Comparison of ENCODE assay signal across 16 cellular contexts in genomic region chr6:26071135-26071534, GRCh38. TPM values are rescaled to one million over a fixed set of nuclear protein-coding genes. Genes with fewer than 3 reads are reported as not detected.
A peak's percentile ranks its signal among the peaks of the same experiment; 100 is the strongest.
DNase-seq lines count a peak whose midpoint lies in the region; ATAC-seq and TF ChIP-seq lines count a peak whose summit lies in the region.
"Had no signal": no experiment of that assay in that cellular context is flagged by ENCODE, and none has a peak within 500 bp of the region (broad histone marks: within the 10 kb centered on the region; RNA-seq: fewer than 3 reads in every experiment).

No MANE protein-coding gene starts in this region.

- no peak overlapping the region for H2BK15ac ChIP-seq in IMR-90 (ENCODE audit: low read depth, low read length)

- DNase-seq in A673 (ENCODE audit: low spot score) (peak; percentile 19), IMR-90 (no peak), coronary artery (ENCODE audit: low spot score) (no peak), left lobe of liver (ENCODE audit: low spot score) (peak; percentile 79), Peyer's patch (no peak)
- DNase-seq in stimulated activated CD4-positive, alpha-beta T cell treated with anti-CD3 and anti-CD28 coated beads, Interleukin-2, amount 100 ng/mL, for 48 hours: no peak
- DNase-seq: activated CD4-positive, alpha-beta T cell treated with anti-CD3 and anti-CD28 coated beads, Interleukin-2, amount 10 ng/mL, durations not matched to agents 24 days and 14 days; heart right ventricle; NCI-H2081; NCI-H69; stimulated activated naive CD8-positive, alpha-beta T cell treated with anti-CD3 and anti-CD28 coated beads, Interleukin-15, amount 100 ng/mL, for 72 hours; uterus had no signal

- H3K4me3 ChIP-seq in A673 (ENCODE audit: low read depth, low read length, poor library complexity, severe bottlenecking) (no peak overlapping the region), IMR-90 (ENCODE audit: insufficient read depth, low read depth, low read length) (no peak overlapping the region), coronary artery (peak overlapping the region; percentile 27), Peyer's patch (no peak overlapping the region)
- H3K4me3 ChIP-seq: esophagus muscularis mucosa, heart right ventricle, uterus had no signal

- 0 out of 2 replicates have a peak overlapping the region, but pooled peaks have one; percentile 1 for H3K14ac ChIP-seq in IMR-90 (replicated peaks; ENCODE audit: low read depth, low read length)

- no peak overlapping the region for H3K9ac ChIP-seq in IMR-90 (ENCODE audit: low read depth, low read length)

- H2AFZ ChIP-seq in IMR-90 (replicated peaks; ENCODE audit: low read length, poor library complexity): peak overlapping the region; percentile 73

- H3K9me3 ChIP-seq in A673 (ENCODE audit: low read depth, low read length, poor library complexity, severe bottlenecking): no peaks in the 10 kb centered on the region
- no peaks in the 10 kb centered on the region for H3K9me3 ChIP-seq in IMR-90 (ENCODE audit: control insufficient read depth, insufficient read depth, low read length)
- no peaks in the 10 kb centered on the region for H3K9me3 ChIP-seq in Peyer's patch
- H3K9me3 ChIP-seq: esophagus muscularis mucosa, heart right ventricle, uterus had no signal

- intact Hi-C loops in A673 (cut with micrococcal nuclease; ENCODE audit: unreplicated experiment): no loop called here
- intact Hi-C loops in IMR-90 (cut with micrococcal nuclease): no loop called here

- BruUV-seq in A673 (replicated peaks; lab: Mats Ljungman, UMichigan) (no TSS peak), IMR-90 (replicated peaks; lab: Mats Ljungman, UMichigan) (no TSS peak)

- H4K91ac ChIP-seq in IMR-90 (ENCODE audit: insufficient read depth, low read depth, low read length): no peak overlapping the region

- no peaks in the 10 kb centered on the region for H4K20me1 ChIP-seq in IMR-90 (ENCODE audit: insufficient read depth, low read length)

- TF ChIP-seq RAD21 in IMR-90 (IDR thresholded peaks at IDR 0.05; ENCODE audit: low read length): no peak

- no peaks in the 10 kb centered on the region for H3K9me1 ChIP-seq in IMR-90 (ENCODE audit: insufficient read depth, low read length)

- TF ChIP-seq POLR2A in IMR-90 (IDR thresholded peaks at IDR 0.05; ENCODE audit: low read depth, low read length): no peak
- TF ChIP-seq POLR2A in Peyer's patch (IDR thresholded peaks at IDR 0.05): no peak

- no peak overlapping the region for H4K5ac ChIP-seq in IMR-90 (ENCODE audit: low read depth, low read length)

- dilution Hi-C loops in IMR-90 (cut with HindIII; ENCODE audit: low sequenced_read_pairs, unreplicated experiment): no loop called here

- TF ChIP-seq CTCF in A673 (conservative IDR thresholded peaks at IDR 0.05; ENCODE audit: low read depth, low read length) (no peak), IMR-90 (conservative IDR thresholded peaks at IDR 0.05; ENCODE audit: low read depth, low read length) (no peak), coronary artery (IDR thresholded peaks at IDR 0.05) (no peak), Peyer's patch (IDR thresholded peaks at IDR 0.05) (no peak)

- no peak overlapping the region for H2BK20ac ChIP-seq in IMR-90 (ENCODE audit: low read depth, low read length)

- H2AK5ac ChIP-seq in IMR-90 (ENCODE audit: low read depth, low read length): no peak overlapping the region

- H2BK120ac ChIP-seq in IMR-90 (ENCODE audit: low read depth, low read length): no peak overlapping the region

- H2BK5ac ChIP-seq in IMR-90 (ENCODE audit: low read depth, low read length, poor library complexity, severe bottlenecking): no peak overlapping the region

- H3K36me3 ChIP-seq in A673 (ENCODE audit: insufficient read depth, low read length, poor library complexity, severe bottlenecking) (no peaks in the 10 kb centered on the region), IMR-90 (ENCODE audit: control insufficient read depth, insufficient read depth, low read length) (no peaks in the 10 kb centered on the region), Peyer's patch (no peaks in the 10 kb centered on the region)
- H3K36me3 ChIP-seq: esophagus muscularis mucosa, heart right ventricle, uterus had no signal

- CTCF ChIA-PET in A673 (lab: Charles Lee): no interaction called here
- CTCF ChIA-PET in IMR-90 (lab: Yijun Ruan, JAX): no interaction called here

- no peaks in the 10 kb centered on the region for H3K79me1 ChIP-seq in IMR-90 (ENCODE audit: low read depth in 1 of 2, low read length in 2 of 2)

- in situ Hi-C loops in IMR-90 (cut with MboI; ENCODE audit: low sequenced_read_pairs): no loop called here

- H3K27ac ChIP-seq in A673 (ENCODE audit: low read depth, low read length, poor library complexity, severe bottlenecking): no peak overlapping the region
- H3K27ac ChIP-seq in IMR-90 (ENCODE audit: insufficient read depth, low read length): no peak overlapping the region
- H3K27ac ChIP-seq in coronary artery: no peak overlapping the region
- no peak overlapping the region for H3K27ac ChIP-seq in Peyer's patch
- H3K27ac ChIP-seq: esophagus muscularis mucosa, heart right ventricle, uterus had no signal

- H3K27me3 ChIP-seq in A673 (replicated peaks; ENCODE audit: insufficient read depth, low read depth, low read length, poor library complexity): no peaks in the 10 kb centered on the region
- H3K27me3 ChIP-seq in IMR-90 (ENCODE audit: control insufficient read depth, insufficient read depth, low read length): no peaks in the 10 kb centered on the region
- no peaks in the 10 kb centered on the region for H3K27me3 ChIP-seq in Peyer's patch
- H3K27me3 ChIP-seq: esophagus muscularis mucosa, heart right ventricle, uterus had no signal

- no peak overlapping the region for H3K4ac ChIP-seq in IMR-90 (ENCODE audit: low read depth, low read length)

- H3K4me2 ChIP-seq in IMR-90 (ENCODE audit: low read depth, low read length): no peak overlapping the region

- WGBS in IMR-90 (ENCODE audit: extremely low coverage in 2 of 2, insufficient read length in 1 of 2), 2 experiments: no CpG with 5 or more reads among the region's 7 CpGs

- H3K18ac ChIP-seq in IMR-90 (ENCODE audit: low read depth, low read length): no peak overlapping the region

- POLR2A ChIA-PET in A673 (lab: Charles Lee; ENCODE audit: low non-redundant PET): interaction anchor here (0.8 kb wide), 1 partner anchor 162 kb away, joined by 3 read pairs; no protein-coding TSS in a partner anchor
- POLR2A ChIA-PET in IMR-90 (lab: Charles Lee; ENCODE audit: unreplicated experiment): interaction anchor here (0.6 kb wide), 1 partner anchor 23 kb away, joined by 3 read pairs; no protein-coding TSS in a partner anchor

- ATAC-seq in IMR-90 (ENCODE audit: low read depth): peak; percentile 56
- ATAC-seq in left lobe of liver: peak; percentile 92
- no peak for ATAC-seq in HG03108 (IDR thresholded peaks at IDR 0.05; ENCODE audit: unreplicated experiment)
- ATAC-seq in HG02642 (IDR thresholded peaks at IDR 0.05; ENCODE audit: poor library complexity, unreplicated experiment): no peak
- ATAC-seq: activated naive CD4-positive, alpha-beta T cell treated with anti-CD3 and anti-CD28 coated beads, Interleukin-2, amount 50 U/mL, for 72 hours; stimulated activated naive CD8-positive, alpha-beta T cell treated with anti-CD3 and anti-CD28 coated beads, Interleukin-15, amount 100 ng/mL, for 72 hours had no signal

- peak overlapping the region in 1 of 2 experiments; percentile 63; a peak in 2 of 4 replicates for H4K8ac ChIP-seq in IMR-90 (ENCODE audit: low read depth in 2 of 2, low read length in 2 of 2)

- H3K23ac ChIP-seq in IMR-90 (ENCODE audit: low read depth, low read length): no peak overlapping the region

- H3K4me1 ChIP-seq in A673 (ENCODE audit: insufficient read depth, low read length, poor library complexity, severe bottlenecking) (peaks cover 1% of the 10 kb centered on the region), IMR-90 (ENCODE audit: control insufficient read depth, insufficient read depth, low read length) (no peaks in the 10 kb centered on the region), Peyer's patch (peaks cover 0 to 8% (median 0%) of the 10 kb centered on the region in 4 donors)
- H3K4me1 ChIP-seq: uterus had no signal

- no peak overlapping the region for H2AK9ac ChIP-seq in IMR-90 (replicated peaks; ENCODE audit: low read depth, low read length, poor library complexity)

- H3K56ac ChIP-seq in IMR-90 (ENCODE audit: extremely low read depth, insufficient read depth, low read length): no peak overlapping the region

TF ChIP-seq in IMR-90, 13 proteins besides CTCF, POLR2A, EP300 and RAD21:
- no peak for TF ChIP-seq MXI1 (IDR thresholded peaks at IDR 0.05; ENCODE audit: borderline replicate concordance, low read depth, low read length)
- TF ChIP-seq RFX5 (IDR thresholded peaks at IDR 0.05; ENCODE audit: low read depth, low read length): no peak
- TF ChIP-seq SMC3 (IDR thresholded peaks at IDR 0.05; ENCODE audit: low read depth, low read length): no peak
- TF ChIP-seq CHD1 (IDR thresholded peaks at IDR 0.05; ENCODE audit: low read depth, low read length): no peak
- no peak for TF ChIP-seq NFE2L2 (IDR thresholded peaks at IDR 0.05; ENCODE audit: low read depth, low read length)
- no peak for TF ChIP-seq BHLHE40 (IDR thresholded peaks at IDR 0.05; ENCODE audit: low read depth, low read length)
- no peak for TF ChIP-seq MAZ (IDR thresholded peaks at IDR 0.05; ENCODE audit: borderline replicate concordance, low read depth, low read length)

RNA-seq across cellular contexts. Expression of gene HFE, which starts 16.1 kb away (rescaled TPM):
- 7.8 and 11.5 TPM in 2 replicates for total RNA-seq in A673 (2021)
- 13.6 and 14.9 TPM in 2 replicates for total RNA-seq in IMR-90 (2012; rRNA removed)
- polyA plus RNA-seq in IMR-90 (2012; rRNA removed): 11.7 and 15.7 TPM in 2 replicates
- 9.0 and 14.0 TPM in 2 replicates for polyA plus RNA-seq in IMR-90 (2012; cell fraction: cytosol; rRNA removed)
- 8.4 and 16.6 TPM in 2 replicates for polyA plus RNA-seq in IMR-90 (2012; cell fraction: nucleus; rRNA removed; ENCODE audit: low replicate concordance)
- 14.1 TPM for total RNA-seq in left lobe of liver
- 10 to 100 TPM in 2 of 4 donors, 1 to 10 TPM in 2; 8.1 to 13.2 (median 9.7) TPM for total RNA-seq in Peyer's patch

Comparison
In these comparisons a context has a peak if more than half of its experiments do, and no peak if none do; other contexts are left out.
1. DNase-seq: peak in A673 (single experiment) and left lobe of liver (single experiment); none in IMR-90 (single experiment), coronary artery (single experiment), Peyer's patch (0 of 3) and stimulated activated CD4-positive, alpha-beta T cell treated with anti-CD3 and anti-CD28 coated beads, Interleukin-2, amount 100 ng/mL, for 48 hours (0 of 2).
2. ATAC-seq: peak in IMR-90 (single experiment) and left lobe of liver (single experiment); none in HG03108 (single experiment) and HG02642 (single experiment).